1 cellular context compared by ENCODE assay signal in the genomic region with DNA sequence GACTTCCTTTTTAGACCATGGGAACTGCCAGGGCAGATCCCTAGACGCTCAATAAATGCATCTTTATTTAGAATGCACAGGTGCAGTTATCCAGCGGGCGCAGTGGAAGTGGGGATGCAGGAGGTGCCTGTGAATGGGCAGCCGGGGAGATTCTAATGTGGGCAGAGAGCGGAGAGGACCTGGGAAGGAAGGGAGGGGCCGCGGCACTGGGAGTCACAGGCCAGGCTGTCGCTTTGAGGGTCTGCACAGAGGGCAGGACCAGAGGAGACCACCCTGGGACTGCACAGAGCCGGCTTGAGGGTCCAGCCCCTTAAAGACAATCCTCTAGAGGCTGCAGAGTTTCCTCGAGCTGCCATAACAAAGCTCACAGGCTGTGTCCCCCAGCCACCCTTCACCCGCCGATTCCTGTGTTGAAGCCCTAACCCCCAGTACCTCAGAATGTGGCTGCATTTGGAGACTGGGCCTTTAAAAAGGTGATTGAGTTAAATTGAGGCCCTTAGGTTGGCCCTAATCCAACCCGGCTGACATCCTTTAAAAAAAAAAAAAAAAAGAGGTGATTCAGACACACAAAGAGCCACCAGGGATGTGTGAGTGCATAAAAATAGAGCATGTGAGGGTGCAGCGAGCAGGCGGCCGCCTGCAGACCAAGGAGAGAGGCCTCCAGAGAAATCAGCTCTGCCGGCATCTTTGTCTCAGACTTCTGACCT.
TF ChIP-seq lines count a peak whose summit lies in the region.

No MANE protein-coding gene starts in this region.

TF ChIP-seq in GM23338, 12 proteins besides CTCF, POLR2A, EP300 and RAD21 (continued from another document):
- TF ChIP-seq ZNF462 (CRISPR knock-in tag; IDR thresholded peaks at IDR 0.05) (no peak), ZNF114 (CRISPR knock-in tag; IDR thresholded peaks at IDR 0.05) (no peak), JUNB (IDR thresholded peaks at IDR 0.05; ENCODE audit: unreplicated experiment) (no peak), NANOG (IDR thresholded peaks at IDR 0.05; ENCODE audit: borderline replicate concordance) (no peak), REST (IDR thresholded peaks at IDR 0.05; ENCODE audit: unreplicated experiment) (no peak)
